ENCODE assay signal across 2 cellular contexts in genomic region chr14:32230695-32231280, GRCh38.
TF ChIP-seq lines count a peak whose summit lies in the region.

No MANE protein-coding gene starts in this region.

TF ChIP-seq in A549, 52 proteins besides CTCF, POLR2A, EP300 and RAD21:
- TF ChIP-seq FOSL2 (IDR thresholded peaks at IDR 0.05): no peak; the same call in 1 of the 2 replicates
- TF ChIP-seq FOSL2 (CRISPR knock-in tag; IDR thresholded peaks at IDR 0.05): peak; percentile 13; the same call in 1 of the 2 replicates
- no peak for TF ChIP-seq NPAS2 (CRISPR knock-in tag; IDR thresholded peaks at IDR 0.05; ENCODE audit: borderline replicate concordance)
TF ChIP-seq in A549: peak in this region for 1.

TF ChIP-seq in H1, 55 proteins besides CTCF, POLR2A, EP300 and RAD21:
- TF ChIP-seq EGR1 (IDR thresholded peaks at IDR 0.05; ENCODE audit: borderline replicate concordance, low read depth, low read length): no peak
- no peak for TF ChIP-seq MAX (IDR thresholded peaks at IDR 0.05)
- TF ChIP-seq TBP (IDR thresholded peaks at IDR 0.05; ENCODE audit: low read depth, low read length): no peak
- TF ChIP-seq MAFK (IDR thresholded peaks at IDR 0.05; ENCODE audit: low read depth, low read length): no peak
- no peak for TF ChIP-seq SUZ12 (IDR thresholded peaks at IDR 0.05; ENCODE audit: low read length)
- TF ChIP-seq SRF (IDR thresholded peaks at IDR 0.05; ENCODE audit: low read depth, low read length): no peak
- TF ChIP-seq ZNF274 (IDR thresholded peaks at IDR 0.05; ENCODE audit: borderline replicate concordance, extremely low read depth, low read length): no peak
- TF ChIP-seq NRF1 (IDR thresholded peaks at IDR 0.05; ENCODE audit: low read depth, low read length): no peak
- TF ChIP-seq RNF2 (IDR thresholded peaks at IDR 0.05; ENCODE audit: borderline replicate concordance, low read depth, low read length, missing control alignments, poor library complexity, severe bottlenecking): no peak
- TF ChIP-seq SAP30 (IDR thresholded peaks at IDR 0.05; ENCODE audit: insufficient read depth, insufficient replicate concordance, low read length): no peak
- no peak for TF ChIP-seq HDAC2 (IDR thresholded peaks at IDR 0.05; ENCODE audit: borderline replicate concordance in 1 of 2, low read depth in 2 of 2, low read length in 2 of 2)
- TF ChIP-seq TAF1 (IDR thresholded peaks at IDR 0.05; ENCODE audit: low read depth, low read length): no peak
- no peak for TF ChIP-seq JUN (IDR thresholded peaks at IDR 0.05; ENCODE audit: low read depth, low read length)
- no peak for TF ChIP-seq SP4 (IDR thresholded peaks at IDR 0.05; ENCODE audit: low read length)
- TF ChIP-seq ASH2L (IDR thresholded peaks at IDR 0.05; ENCODE audit: low read length): no peak
- TF ChIP-seq POLR2AphosphoS5 (IDR thresholded peaks at IDR 0.05; ENCODE audit: low read depth, low read length): no peak
- TF ChIP-seq SIN3A (conservative IDR thresholded peaks at IDR 0.05 in 1 of 2, IDR thresholded peaks at IDR 0.05 in 1 of 2; ENCODE audit: low read depth in 1 of 2, low read length in 2 of 2): no peak
- TF ChIP-seq POU5F1 (IDR thresholded peaks at IDR 0.05; ENCODE audit: low read depth, low read length): no peak
